ENCODE assay signal across 2 cellular contexts in the genomic region with DNA sequence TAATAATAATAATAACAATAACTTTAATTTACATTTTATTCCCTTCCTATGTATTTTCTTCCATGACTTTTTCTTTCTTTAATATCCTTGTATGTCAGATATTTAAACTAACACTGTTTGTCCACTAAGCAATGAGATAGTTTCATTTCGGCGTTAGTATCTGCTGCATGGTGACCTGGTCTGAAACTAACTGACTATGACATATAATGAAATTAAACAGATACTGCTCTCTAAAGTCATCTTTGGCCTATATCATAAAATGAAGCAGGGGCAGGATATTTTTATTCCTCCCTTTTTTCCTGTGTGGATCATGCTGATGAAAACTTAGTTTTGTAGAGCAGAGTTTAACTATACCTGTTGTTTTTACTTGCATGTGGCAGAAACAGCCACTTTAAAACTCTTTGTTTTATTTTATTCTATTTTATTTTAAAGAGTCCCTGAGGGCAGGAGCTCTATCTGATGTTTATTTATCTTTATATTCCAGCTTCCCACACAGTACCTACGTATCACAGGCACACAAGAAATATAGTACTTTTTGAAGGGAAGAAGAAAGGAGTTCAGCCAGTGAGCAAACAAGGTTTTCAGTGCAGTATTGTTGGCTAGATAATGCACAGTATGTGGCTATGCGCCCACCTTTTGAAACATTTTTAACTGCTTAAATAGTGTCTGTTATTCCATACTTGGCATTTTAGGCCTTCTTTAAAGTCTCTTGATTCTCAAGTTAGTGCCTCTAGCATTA.
TF ChIP-seq lines count a peak whose summit lies in the region.

No MANE protein-coding gene starts in this region.

TF ChIP-seq in IMR-90, 13 proteins besides CTCF, POLR2A, EP300 and RAD21:
- TF ChIP-seq, protein P1, sequence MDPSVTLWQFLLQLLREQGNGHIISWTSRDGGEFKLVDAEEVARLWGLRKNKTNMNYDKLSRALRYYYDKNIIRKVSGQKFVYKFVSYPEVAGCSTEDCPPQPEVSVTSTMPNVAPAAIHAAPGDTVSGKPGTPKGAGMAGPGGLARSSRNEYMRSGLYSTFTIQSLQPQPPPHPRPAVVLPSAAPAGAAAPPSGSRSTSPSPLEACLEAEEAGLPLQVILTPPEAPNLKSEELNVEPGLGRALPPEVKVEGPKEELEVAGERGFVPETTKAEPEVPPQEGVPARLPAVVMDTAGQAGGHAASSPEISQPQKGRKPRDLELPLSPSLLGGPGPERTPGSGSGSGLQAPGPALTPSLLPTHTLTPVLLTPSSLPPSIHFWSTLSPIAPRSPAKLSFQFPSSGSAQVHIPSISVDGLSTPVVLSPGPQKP (IDR thresholded peaks at IDR 0.05; ENCODE audit: borderline replicate concordance, low read depth, low read length), result no peak
- no peak for TF ChIP-seq USF2 (IDR thresholded peaks at IDR 0.05; ENCODE audit: low read depth, low read length)
- no peak for TF ChIP-seq RCOR1 (IDR thresholded peaks at IDR 0.05; ENCODE audit: insufficient replicate concordance, low read length)
- TF ChIP-seq CHD1 (IDR thresholded peaks at IDR 0.05; ENCODE audit: low read depth, low read length), result no peak
- TF ChIP-seq CEBPB (IDR thresholded peaks at IDR 0.05; ENCODE audit: low read depth, low read length), result no peak
- TF ChIP-seq FOS (IDR thresholded peaks at IDR 0.05; ENCODE audit: low read depth, low read length), result no peak
- no peak for TF ChIP-seq MAZ (IDR thresholded peaks at IDR 0.05; ENCODE audit: borderline replicate concordance, low read depth, low read length)
- no peak for TF ChIP-seq MXI1 (IDR thresholded peaks at IDR 0.05; ENCODE audit: borderline replicate concordance, low read depth, low read length)
- TF ChIP-seq BHLHE40 (IDR thresholded peaks at IDR 0.05; ENCODE audit: low read depth, low read length), result no peak
- no peak for TF ChIP-seq MAFK (IDR thresholded peaks at IDR 0.05; ENCODE audit: low read depth, low read length)
- TF ChIP-seq NFE2L2 (IDR thresholded peaks at IDR 0.05; ENCODE audit: low read depth, low read length), result no peak
- TF ChIP-seq SMC3 (IDR thresholded peaks at IDR 0.05; ENCODE audit: low read depth, low read length), result no peak
- no peak for TF ChIP-seq RFX5 (IDR thresholded peaks at IDR 0.05; ENCODE audit: low read depth, low read length)

TF ChIP-seq in K562, 482 proteins besides CTCF, POLR2A, EP300 and RAD21 (continued from another document):
- no peak for TF ChIP-seq RUNX1 (IDR thresholded peaks at IDR 0.05; ENCODE audit: low read depth)
- no peak for TF ChIP-seq POLR2G (IDR thresholded peaks at IDR 0.05; ENCODE audit: low read depth, low read length)
- TF ChIP-seq POLR3G (IDR thresholded peaks at IDR 0.05; ENCODE audit: extremely low read depth, insufficient read length, insufficient replicate concordance), result no peak
- TF ChIP-seq, protein P2, sequence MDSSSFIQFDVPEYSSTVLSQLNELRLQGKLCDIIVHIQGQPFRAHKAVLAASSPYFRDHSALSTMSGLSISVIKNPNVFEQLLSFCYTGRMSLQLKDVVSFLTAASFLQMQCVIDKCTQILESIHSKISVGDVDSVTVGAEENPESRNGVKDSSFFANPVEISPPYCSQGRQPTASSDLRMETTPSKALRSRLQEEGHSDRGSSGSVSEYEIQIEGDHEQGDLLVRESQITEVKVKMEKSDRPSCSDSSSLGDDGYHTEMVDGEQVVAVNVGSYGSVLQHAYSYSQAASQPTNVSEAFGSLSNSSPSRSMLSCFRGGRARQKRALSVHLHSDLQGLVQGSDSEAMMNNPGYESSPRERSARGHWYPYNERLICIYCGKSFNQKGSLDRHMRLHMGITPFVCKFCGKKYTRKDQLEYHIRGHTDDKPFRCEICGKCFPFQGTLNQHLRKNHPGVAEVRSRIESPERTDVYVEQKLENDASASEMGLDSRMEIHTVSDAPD (CRISPR knock-in tag; IDR thresholded peaks at IDR 0.05), result no peak
- no peak for TF ChIP-seq KLF1 (tag; IDR thresholded peaks at IDR 0.05)
- no peak for TF ChIP-seq ZNF668 (CRISPR knock-in tag; IDR thresholded peaks at IDR 0.05)
